In genomic region chrX:29419774-29420553, GRCh38 we compare ENCODE assay signal across 17 cellular contexts.
DNase-seq lines count a peak whose midpoint lies in the region; ATAC-seq and TF ChIP-seq lines count a peak whose summit lies in the region.
"Had no signal": no experiment of that assay in that cellular context is flagged by ENCODE, and none has a peak within 500 bp of the region (broad histone marks: within the 10 kb centered on the region; RNA-seq: fewer than 3 reads in every experiment).

No MANE protein-coding gene starts in this region.

- no peak overlapping the region for H2AFZ ChIP-seq in mesenchymal stem cell (ENCODE audit: low read depth, low read length)

- no peak overlapping the region for H3K4ac ChIP-seq in mesenchymal stem cell (ENCODE audit: low read depth in 1 of 2, low read length in 2 of 2)

- no peaks in the 10 kb centered on the region for H3K79me1 ChIP-seq in mesenchymal stem cell (replicated peaks; ENCODE audit: low read length, poor library complexity, severe bottlenecking)

- no peak overlapping the region for H3K23ac ChIP-seq in mesenchymal stem cell (ENCODE audit: low read length in 2 of 2)

- H4K91ac ChIP-seq in mesenchymal stem cell (ENCODE audit: low read length) = no peak overlapping the region

- H3K36me3 ChIP-seq in SJCRH30 (no peaks in the 10 kb centered on the region), mesenchymal stem cell (ENCODE audit: control insufficient read depth in 1 of 2, insufficient read depth in 2 of 2, low read depth in 1 of 2, low read length in 2 of 2) (no peaks in the 10 kb centered on the region), left ventricle myocardium inferior (no peaks in the 10 kb centered on the region)

- DNase-seq in SJCRH30 = peak; percentile 2 to 6
- peak; percentile 16 for DNase-seq in mesenchymal stem cell
- DNase-seq in left ventricle myocardium inferior = no peak
- DNase-seq in UCSD-AML1 (lab: John Stamatoyannopoulos, UW; ENCODE audit: unreplicated experiment) = no peak
- DNase-seq in stimulated activated CD4-positive, alpha-beta T cell treated with anti-CD3 and anti-CD28 coated beads, Interleukin-4, amount 100 ng/mL, for 1 hour = no peak
- DNase-seq: activated T-cell treated with anti-CD3 and anti-CD28 coated beads, Interleukin-2, amount 50 U/mL, for 4 hours; amygdala; effector memory CD4-positive, alpha-beta T cell; H7; left cardiac atrium; NCI-H2081 treated with DMSO at 0.1 percent for 48 hours; substantia nigra had no signal

- no peak overlapping the region for H3K14ac ChIP-seq in mesenchymal stem cell (ENCODE audit: low read length in 2 of 2)

- H3K9me3 ChIP-seq in SJCRH30 (replicated peaks) = no peaks in the 10 kb centered on the region
- no peaks in the 10 kb centered on the region for H3K9me3 ChIP-seq in mesenchymal stem cell (ENCODE audit: control insufficient read depth, low read length)
- no peaks in the 10 kb centered on the region for H3K9me3 ChIP-seq in left ventricle myocardium inferior (replicated peaks)

- H3K27ac ChIP-seq in SJCRH30 (no peak overlapping the region), mesenchymal stem cell (ENCODE audit: low read length, poor library complexity, severe bottlenecking) (no peak overlapping the region), left ventricle myocardium inferior (replicated peaks) (no peak overlapping the region)
- H3K27ac ChIP-seq: C4-2B had no signal

- no peak overlapping the region for H4K8ac ChIP-seq in mesenchymal stem cell (ENCODE audit: low read length)

- no peak overlapping the region for H2BK15ac ChIP-seq in mesenchymal stem cell (ENCODE audit: low read depth, poor library complexity, severe bottlenecking)

- H2BK120ac ChIP-seq in mesenchymal stem cell (ENCODE audit: low read depth, low read length) = no peak overlapping the region

- no peak overlapping the region for H3K18ac ChIP-seq in mesenchymal stem cell (ENCODE audit: low read depth in 1 of 2, low read length in 2 of 2)

- WGBS in mesenchymal stem cell = 69% methylated on average over 1 of the region's 2 CpGs

- H2BK12ac ChIP-seq in mesenchymal stem cell (ENCODE audit: low read length in 2 of 2) = no peak overlapping the region

- H3K27me3 ChIP-seq in SJCRH30 (no peaks in the 10 kb centered on the region), mesenchymal stem cell (ENCODE audit: control insufficient read depth in 1 of 2, insufficient read depth in 1 of 2, low read length in 2 of 2) (no peaks in the 10 kb centered on the region), left ventricle myocardium inferior (ENCODE audit: low read depth) (no peaks in the 10 kb centered on the region)

- H3K4me2 ChIP-seq in mesenchymal stem cell (ENCODE audit: low read length, poor library complexity, severe bottlenecking) = no peak overlapping the region

- no peak overlapping the region for H2BK5ac ChIP-seq in mesenchymal stem cell (ENCODE audit: low read depth, low read length, poor library complexity, severe bottlenecking)

- no peak overlapping the region for H3K9ac ChIP-seq in mesenchymal stem cell (ENCODE audit: low read length)

- H2AK5ac ChIP-seq in mesenchymal stem cell (ENCODE audit: low read length, severe bottlenecking) = no peak overlapping the region

- intact Hi-C loops in left ventricle myocardium inferior (cut with micrococcal nuclease) = no loop called here

- H3K4me3 ChIP-seq in SJCRH30 = no peak overlapping the region
- H3K4me3 ChIP-seq in mesenchymal stem cell (ENCODE audit: insufficient read depth in 1 of 2, low read depth in 1 of 2, low read length in 2 of 2) = no peak overlapping the region
- H3K4me3 ChIP-seq in left ventricle myocardium inferior = no peak overlapping the region

- ATAC-seq in GM18520 (IDR thresholded peaks at IDR 0.05; ENCODE audit: unreplicated experiment) (peak; percentile 37), HG02642 (IDR thresholded peaks at IDR 0.05; ENCODE audit: poor library complexity, unreplicated experiment) (peak; percentile 45), HG03439 (IDR thresholded peaks at IDR 0.05; ENCODE audit: unreplicated experiment) (no peak)
- ATAC-seq: activated T-cell treated with anti-CD3 and anti-CD28 coated beads, Interleukin-2, amount 50 U/mL, for 4 hours; natural killer cell treated with Interleukin-12 subunit alpha and Interleukin-12 subunit beta and Interleukin-15 and Interleukin-18, amount 100 ng/mL, for 72 hours had no signal

- no peaks in the 10 kb centered on the region for H3K4me1 ChIP-seq in SJCRH30
- no peaks in the 10 kb centered on the region for H3K4me1 ChIP-seq in mesenchymal stem cell (ENCODE audit: control insufficient read depth, insufficient read depth, low read depth, low read length)
- H3K4me1 ChIP-seq in left ventricle myocardium inferior = no peaks in the 10 kb centered on the region

- no peak for TF ChIP-seq CTCF in left ventricle myocardium inferior (IDR thresholded peaks at IDR 0.05; ENCODE audit: borderline replicate concordance)

Comparison
In these comparisons a context has a peak if more than half of its experiments do, and no peak if none do; other contexts are left out.
1. DNase-seq: peak in SJCRH30 (2 of 2) and mesenchymal stem cell (single experiment); none in left ventricle myocardium inferior (single experiment), UCSD-AML1 (single experiment) and stimulated activated CD4-positive, alpha-beta T cell treated with anti-CD3 and anti-CD28 coated beads, Interleukin-4, amount 100 ng/mL, for 1 hour (single experiment).